In the genomic region with DNA sequence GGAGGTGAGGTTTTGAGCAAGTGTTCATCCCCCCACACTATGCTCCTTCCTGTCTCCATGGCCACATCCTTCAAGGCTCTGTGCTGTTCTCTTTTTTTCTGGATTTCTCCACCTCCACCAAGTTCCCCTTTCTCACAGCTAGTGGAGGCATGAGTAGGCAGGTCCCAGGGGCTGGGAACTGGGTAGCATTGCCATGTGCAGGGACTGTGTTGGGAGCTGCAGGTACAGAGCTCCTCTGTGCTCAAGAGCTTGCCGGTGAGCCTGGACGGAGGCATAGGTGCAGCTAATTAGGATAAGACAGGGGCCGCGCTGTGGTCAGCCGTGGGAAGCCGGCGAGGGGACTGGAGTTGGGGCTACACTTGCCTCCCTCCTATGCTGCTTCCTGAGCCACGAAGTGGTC, we compare ENCODE assay signal across 19 cellular contexts. TPM values are rescaled to one million over a fixed set of nuclear protein-coding genes. Genes with fewer than 3 reads are reported as not detected.
DNase-seq lines count a peak whose midpoint lies in the region; ATAC-seq and TF ChIP-seq lines count a peak whose summit lies in the region.
"Had no signal": no experiment of that assay in that cellular context is flagged by ENCODE, and none has a peak within 500 bp of the region (broad histone marks: within the 10 kb centered on the region; RNA-seq: fewer than 3 reads in every experiment).

No MANE protein-coding gene starts in this region.

- H3K4me1 ChIP-seq in spleen = peaks cover 5 to 73% (median 25%) of the 10 kb centered on the region in 6 donors
- H3K4me1 ChIP-seq: HAP-1, parathyroid adenoma had no signal

- no peak for TF ChIP-seq CTCF in chondrocyte (IDR thresholded peaks at IDR 0.05)
- no peak for TF ChIP-seq CTCF in spleen (IDR thresholded peaks at IDR 0.05 in 8 of 11, conservative IDR thresholded peaks at IDR 0.05 in 3 of 11)

- no peaks in the 10 kb centered on the region for H3K9me3 Mint-ChIP-seq in chondrocyte (ENCODE audit: low read depth)
- H3K9me3 Mint-ChIP-seq: activated T-helper 17 cell treated with anti-CD3 and anti-CD28 coated beads, Interleukin-2, amount 50 U/mL, for 72 hours; WTC11 had no signal

- DNase-seq in H7 (peak; percentile 52), NOMO-1 treated with dmso at 0.1 percent for 144 hours (lab: John Stamatoyannopoulos, UW; ENCODE audit: unreplicated experiment) (peak; percentile 50), chondrocyte (ENCODE audit: low spot score) (peak; percentile 85), spleen (peak; percentile 72), erythroblast (lab: John Stamatoyannopoulos, UW) (no peak)
- DNase-seq: glutamatergic neuron; NCI-H1105; NCI-H2171; NCI-H774; stimulated activated CD4-positive, alpha-beta T cell treated with anti-CD3 and anti-CD28 coated beads, Interleukin-2, amount 100 ng/mL, for 48 hours had no signal

- peaks cover 13% of the 10 kb centered on the region for H3K27me3 Mint-ChIP-seq in chondrocyte (ENCODE audit: low read depth)

- H3K27ac ChIP-seq in spleen = no peak overlapping the region
- H3K27ac ChIP-seq: parathyroid adenoma, RWPE1 had no signal

- TF ChIP-seq POLR2A in spleen (IDR thresholded peaks at IDR 0.05) (no peak), erythroblast (IDR thresholded peaks at IDR 0.05; ENCODE audit: low read length) (no peak)

- H3K27ac Mint-ChIP-seq in chondrocyte (ENCODE audit: unreplicated experiment) = no peak overlapping the region
- H3K27ac Mint-ChIP-seq: activated T-helper 17 cell treated with anti-CD3 and anti-CD28 coated beads, Interleukin-2, amount 50 U/mL, for 72 hours; WTC11 had no signal

- H3K27me3 ChIP-seq in H7 (ENCODE audit: control insufficient read depth, insufficient read depth, low read length) (no peaks in the 10 kb centered on the region), spleen (replicated peaks in 1 of 7) (peaks cover 0 to 17% (median 0%) of the 10 kb centered on the region in 7 donors)

- no peaks in the 10 kb centered on the region for H3K36me3 Mint-ChIP-seq in chondrocyte (ENCODE audit: low read depth)
- H3K36me3 Mint-ChIP-seq: WTC11 had no signal

- H3K4me3 ChIP-seq in H7 (ENCODE audit: insufficient read depth, low read depth, low read length) (no peak overlapping the region), spleen (no peak overlapping the region)
- H3K4me3 ChIP-seq: HAP-1, lung had no signal

- no peaks in the 10 kb centered on the region for H3K9me3 ChIP-seq in spleen
- H3K9me3 ChIP-seq: HAP-1 had no signal

- no peak overlapping the region for H3K4me3 Mint-ChIP-seq in chondrocyte (ENCODE audit: unreplicated experiment)
- H3K4me3 Mint-ChIP-seq: activated T-helper 17 cell treated with anti-CD3 and anti-CD28 coated beads, Interleukin-2, amount 50 U/mL, for 72 hours; WTC11 had no signal

- H3K36me3 ChIP-seq in H7 (replicated peaks; ENCODE audit: control insufficient read depth, insufficient read depth, low read length) = no peaks in the 10 kb centered on the region
- H3K36me3 ChIP-seq in spleen = peaks cover 0 to 21% (median 0%) of the 10 kb centered on the region in 6 donors
- H3K36me3 ChIP-seq: HAP-1 had no signal

- intact Hi-C loops in spleen (cut with DNase I; ENCODE audit: low total_unique reads) = loop anchor here (10.0 kb wide), 1 partner anchor 46 kb away; no protein-coding TSS in a partner anchor

- peaks cover 58% of the 10 kb centered on the region for H3K4me1 Mint-ChIP-seq in chondrocyte (ENCODE audit: low read depth)
- H3K4me1 Mint-ChIP-seq: activated T-helper 17 cell treated with anti-CD3 and anti-CD28 coated beads, Interleukin-2, amount 50 U/mL, for 72 hours; WTC11 had no signal

- ATAC-seq in GM18870 (IDR thresholded peaks at IDR 0.05; ENCODE audit: unreplicated experiment) = no peak
- no peak for ATAC-seq in HG02610 (IDR thresholded peaks at IDR 0.05; ENCODE audit: unreplicated experiment)
- ATAC-seq: activated T-helper 17 cell treated with anti-CD3 and anti-CD28 coated beads, Interleukin-2, amount 50 U/mL, for 72 hours; WTC11 had no signal

- WGBS in spleen, 5 donors = 60 to 80% (median 63%) methylated on average over 8 of the region's 8 CpGs

RNA-seq across cellular contexts. Expression of gene ATOH8, which starts 36.7 kb away (rescaled TPM):
- total RNA-seq in H7 (2014; rRNA removed; shearing (Covaris generic)) = 0.33 and 1.1 TPM in 2 replicates
- total RNA-seq in chondrocyte = 2.2 to 10.3 TPM (median 2.7 TPM) in 3 replicates
- 10 to 100 TPM in 6 of 7 donors, 1 to 10 TPM in 1; 6.4 to 53.0 (median 18.6) TPM for total RNA-seq in spleen
- polyA plus RNA-seq in spleen = 10 to 100 TPM in 1 of 3 donors, 1 to 10 TPM in 2; 7.2 to 17.6 (median 9.4) TPM
- total RNA-seq: activated CD8-positive, alpha-beta memory T cell treated with anti-CD3 and anti-CD28 coated beads for 36 hours; activated T-helper 17 cell treated with anti-CD3 and anti-CD28 coated beads, Interleukin-2, amount 50 U/mL, for 72 hours had no signal

Comparison
In these comparisons a context has a peak if more than half of its experiments do, and no peak if none do; other contexts are left out.
1. DNase-seq: peak in H7 (single experiment), NOMO-1 treated with dmso at 0.1 percent for 144 hours (single experiment), chondrocyte (single experiment) and spleen (single experiment); none in erythroblast (0 of 2).